Comparison of ENCODE assay signal across 15 cellular contexts in genomic region chr3:52525666-52526065, GRCh38. TPM values are rescaled to one million over a fixed set of nuclear protein-coding genes. Genes with fewer than 3 reads are reported as not detected.
A peak's percentile ranks its signal among the peaks of the same experiment; 100 is the strongest.
DNase-seq lines count a peak whose midpoint lies in the region; ATAC-seq and TF ChIP-seq lines count a peak whose summit lies in the region.
"Had no signal": no experiment of that assay in that cellular context is flagged by ENCODE, and none has a peak within 500 bp of the region (broad histone marks: within the 10 kb centered on the region; RNA-seq: fewer than 3 reads in every experiment).

No MANE protein-coding gene starts in this region.

- H3K27me3 Mint-ChIP-seq in activated CD8-positive, alpha-beta T cell treated with anti-CD3 and anti-CD28 coated beads, Interleukin-2, amount 10 ng/mL, durations not matched to agents 7 days and 5 days (ENCODE audit: low read depth), result no peaks in the 10 kb centered on the region

- H3K4me3 ChIP-seq in PC-9 (no peak overlapping the region), duodenal mucosa (ENCODE audit: low read depth in 1 of 2, low read length in 2 of 2) (no peak overlapping the region), suprapubic skin (peak overlapping the region; percentile 8)
- H3K4me3 ChIP-seq: BLaER1 had no signal

- ATAC-seq in activated CD8-positive, alpha-beta T cell treated with anti-CD3 and anti-CD28 coated beads, Interleukin-2, amount 10 ng/mL, durations not matched to agents 7 days and 5 days, result no peak

- H3K9ac ChIP-seq in duodenal mucosa (ENCODE audit: low read depth in 1 of 2, low read length in 2 of 2), result no peak overlapping the region
- H3K9ac ChIP-seq: BLaER1 had no signal

- H3F3A ChIP-seq in PC-9 (ENCODE audit: insufficient read depth, low read depth), result peaks cover 7% of the 10 kb centered on the region; the same call in 1 of the 2 replicates

- TF ChIP-seq EP300 in suprapubic skin (IDR thresholded peaks at IDR 0.05), result no peak

- no TSS peak for BruUV-seq in PC-9 (replicated peaks; lab: Mats Ljungman, UMichigan)

- H3K36me3 ChIP-seq in PC-9 (ENCODE audit: low read depth) (no peaks in the 10 kb centered on the region), duodenal mucosa (ENCODE audit: control insufficient read depth in 1 of 2, insufficient read depth in 2 of 2, low read length in 2 of 2) (peaks cover 0 to 22% of the 10 kb centered on the region in 2 donors), suprapubic skin (peaks cover 50% of the 10 kb centered on the region)

- H3K4me1 ChIP-seq in PC-9 (replicated peaks; ENCODE audit: insufficient read depth) (peaks cover 9% of the 10 kb centered on the region; the same call in 1 of the 2 replicates), duodenal mucosa (ENCODE audit: control insufficient read depth in 1 of 2, insufficient read depth in 2 of 2, low read length in 2 of 2) (no peaks in the 10 kb centered on the region), suprapubic skin (peaks cover 38% of the 10 kb centered on the region)

- intact Hi-C loops in PC-9 (cut with micrococcal nuclease; ENCODE audit: unreplicated experiment), result loop anchor here (2.0 kb wide), 2 partner anchors 71 to 145 kb away; partner anchors contain the start of genes NISCH and TNNC1

- H3K4me2 ChIP-seq in PC-9, result no peak overlapping the region
- H3K4me2 ChIP-seq: BLaER1 had no signal

- H2AFZ ChIP-seq in PC-9, result no peak overlapping the region

- H3K9me2 ChIP-seq in PC-9 (ENCODE audit: insufficient read depth), result no peaks in the 10 kb centered on the region

- H3K9me3 ChIP-seq in PC-9 (ENCODE audit: insufficient read depth, low read depth) (no peaks in the 10 kb centered on the region), duodenal mucosa (ENCODE audit: control insufficient read depth in 1 of 2, low read length in 2 of 2) (no peaks in the 10 kb centered on the region), suprapubic skin (no peaks in the 10 kb centered on the region)
- H3K9me3 ChIP-seq: BLaER1 had no signal

- no peaks in the 10 kb centered on the region for H3K9me3 Mint-ChIP-seq in activated CD8-positive, alpha-beta T cell treated with anti-CD3 and anti-CD28 coated beads, Interleukin-2, amount 10 ng/mL, durations not matched to agents 7 days and 5 days (ENCODE audit: insufficient read depth)
- H3K9me3 Mint-ChIP-seq: T-helper 1 cell treated with Interleukin-12 subunit alpha and Interleukin-12 subunit beta and Interleukin-4 antibody, amounts not matched to agents 30 μg/mL and 1 μg/mL, for 36 hours had no signal

- POLR2A ChIA-PET in PC-9 (lab: Charles Lee; ENCODE audit: unreplicated experiment), result interaction anchor here (0.6 to 0.7 kb wide), 2 partner anchors 29 to 249 kb away, joined by 3 to 4 read pairs; no protein-coding TSS in a partner anchor
- POLR2A ChIA-PET in activated CD8-positive, alpha-beta T cell treated with anti-CD3 and anti-CD28 coated beads, Interleukin-2, amount 10 ng/mL, durations not matched to agents 7 days and 5 days (lab: Charles Lee), result no interaction called here

- H3K4me1 Mint-ChIP-seq in activated CD8-positive, alpha-beta T cell treated with anti-CD3 and anti-CD28 coated beads, Interleukin-2, amount 10 ng/mL, durations not matched to agents 7 days and 5 days (ENCODE audit: low read depth), result no peaks in the 10 kb centered on the region

- WGBS in suprapubic skin, result 60% methylated on average over 3 of the region's 4 CpGs

- H4K20me1 ChIP-seq in PC-9 (ENCODE audit: insufficient read depth), result no peaks in the 10 kb centered on the region

- TF ChIP-seq POLR2A in suprapubic skin (IDR thresholded peaks at IDR 0.05), result no peak

- no peak for TF ChIP-seq CTCF in PC-9 (conservative IDR thresholded peaks at IDR 0.05)
- TF ChIP-seq CTCF in suprapubic skin (IDR thresholded peaks at IDR 0.05), result no peak

- CTCF ChIA-PET in PC-9 (lab: Charles Lee), result no interaction called here
- CTCF ChIA-PET in activated CD8-positive, alpha-beta T cell treated with anti-CD3 and anti-CD28 coated beads, Interleukin-2, amount 10 ng/mL, durations not matched to agents 7 days and 5 days (lab: Charles Lee), result no interaction called here

- H3K27ac Mint-ChIP-seq in activated CD8-positive, alpha-beta T cell treated with anti-CD3 and anti-CD28 coated beads, Interleukin-2, amount 10 ng/mL, durations not matched to agents 7 days and 5 days, result no peak overlapping the region

- H3K4me3 Mint-ChIP-seq in activated CD8-positive, alpha-beta T cell treated with anti-CD3 and anti-CD28 coated beads, Interleukin-2, amount 10 ng/mL, durations not matched to agents 7 days and 5 days, result no peak overlapping the region
- H3K4me3 Mint-ChIP-seq: T-helper 1 cell treated with Interleukin-12 subunit alpha and Interleukin-12 subunit beta and Interleukin-4 antibody, amounts not matched to agents 30 μg/mL and 1 μg/mL, for 36 hours had no signal

- H3K27me3 ChIP-seq in PC-9 (ENCODE audit: insufficient read depth, low read depth), result no peaks in the 10 kb centered on the region
- H3K27me3 ChIP-seq in duodenal mucosa (ENCODE audit: control insufficient read depth in 1 of 2, insufficient read depth in 2 of 2, low read length in 2 of 2), result no peaks in the 10 kb centered on the region
- H3K27me3 ChIP-seq in layer of hippocampus (ENCODE audit: control insufficient read depth, insufficient read depth, low read length), result no peaks in the 10 kb centered on the region
- no peaks in the 10 kb centered on the region for H3K27me3 ChIP-seq in suprapubic skin
- H3K27me3 ChIP-seq: BLaER1 had no signal

- H3K36me3 Mint-ChIP-seq in activated CD8-positive, alpha-beta T cell treated with anti-CD3 and anti-CD28 coated beads, Interleukin-2, amount 10 ng/mL, durations not matched to agents 7 days and 5 days (ENCODE audit: low read depth), result peaks cover 18% of the 10 kb centered on the region

- DNase-seq in PC-9 (no peak), suprapubic skin (ENCODE audit: low spot score in 2 of 2) (no peak), NCI-H187 treated with DMSO at 0.1 percent for 48 hours (lab: John Stamatoyannopoulos, UW) (no peak), dedifferentiated amniotic fluid mesenchymal stem cell (ENCODE audit: extremely low spot score) (no peak), DMS114 treated with DMSO at 0.1 percent for 48 hours (lab: John Stamatoyannopoulos, UW; ENCODE audit: unreplicated experiment) (no peak)
- no peak for DNase-seq in activated CD8-positive, alpha-beta T cell treated with anti-CD3 and anti-CD28 coated beads, Interleukin-2, amount 10 ng/mL, durations not matched to agents 7 days and 5 days
- DNase-seq: activated effector memory CD4-positive, alpha-beta T cell treated with Interleukin-2 at 50 U/mL for 16 hours; central memory CD4-positive, alpha-beta T cell; EL; foreskin fibroblast; NCI-H226 had no signal

- no peaks in the 10 kb centered on the region for H3K79me2 ChIP-seq in PC-9 (ENCODE audit: low read depth)

- 0 out of 2 replicates have a peak overlapping the region, but pooled peaks have one; percentile 23 for H3K27ac ChIP-seq in PC-9
- peak overlapping the region; percentile 20 for H3K27ac ChIP-seq in duodenal mucosa (ENCODE audit: low read depth, low read length)
- peak overlapping the region; percentile 87 for H3K27ac ChIP-seq in layer of hippocampus (ENCODE audit: low read depth, low read length)
- H3K27ac ChIP-seq in suprapubic skin, result peak overlapping the region; percentile 74
- H3K27ac ChIP-seq: BLaER1 had no signal

RNA-seq across cellular contexts. Expression of gene NT5DC2, which starts 8.0 kb away (rescaled TPM):
- total RNA-seq in PC-9 (2021) (172 and 215 TPM in 2 replicates), suprapubic skin (10 to 100 TPM; 51.8 to 68.7 (median 63.3) TPM)
- 10 to 100 TPM; 52.8 to 53.1 TPM for total RNA-seq in activated CD8-positive, alpha-beta T cell treated with anti-CD3 and anti-CD28 coated beads, Interleukin-2, amount 10 ng/mL, durations not matched to agents 7 days and 5 days

RNA-seq across cellular contexts. Expression of gene UQCC5, which starts 10.7 kb away (rescaled TPM):
- total RNA-seq in PC-9 (2021), result 13.3 and 16.5 TPM in 2 replicates
- total RNA-seq in suprapubic skin, result 1 to 10 TPM in 2 of 4 donors, under 1 TPM in 2; 0.68 to 4.0 (median 1.2) TPM
- total RNA-seq in activated CD8-positive, alpha-beta T cell treated with anti-CD3 and anti-CD28 coated beads, Interleukin-2, amount 10 ng/mL, durations not matched to agents 7 days and 5 days, result 10 to 100 TPM in 1 of 2 experiments, 1 to 10 TPM in 1; 9.0 to 15.1 TPM

RNA-seq across cellular contexts. Expression of gene STAB1, which starts 30.5 kb away (rescaled TPM):
- 0.04 TPM in 1 of 2 replicates, not detected in the other for total RNA-seq in PC-9 (2021)
- 10 to 100 TPM in 2 of 4 donors, 1 to 10 TPM in 2; 5.3 to 21.1 (median 14.3) TPM for total RNA-seq in suprapubic skin
- total RNA-seq in activated CD8-positive, alpha-beta T cell treated with anti-CD3 and anti-CD28 coated beads, Interleukin-2, amount 10 ng/mL, durations not matched to agents 7 days and 5 days, result under 1 TPM in 1 of 2 experiments, not detected in 1; 0.05 TPM

Comparison
In these comparisons a context has a peak if more than half of its experiments do, and no peak if none do; other contexts are left out.
1. H3K27ac ChIP-seq: peak in every context shown above with its lines; median percentile 87 in layer of hippocampus; 74 in suprapubic skin; 23 in PC-9; 20 in duodenal mucosa.